Comparison of ENCODE assay signal across 1 cellular context in the genomic region with DNA sequence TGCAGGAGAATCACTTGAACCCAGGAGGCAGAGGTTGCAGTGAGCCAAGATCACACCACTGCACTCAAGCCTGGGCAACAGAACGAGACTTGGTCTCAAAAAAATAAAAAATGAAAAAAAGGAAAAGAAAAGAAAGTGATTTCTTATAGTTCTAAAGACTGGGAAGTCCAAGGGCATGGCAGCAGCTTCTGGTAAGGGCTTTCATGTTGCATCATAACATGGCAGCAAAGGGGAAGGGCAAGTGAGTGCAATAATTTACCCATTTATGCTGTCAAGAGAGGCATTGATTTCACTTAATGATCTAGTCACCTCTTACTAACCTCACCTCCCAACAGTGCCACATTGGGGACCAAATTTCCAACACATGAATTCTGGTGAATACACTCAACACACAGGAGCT.
A peak's percentile ranks its signal among the peaks of the same experiment; 100 is the strongest.
TF ChIP-seq lines count a peak whose summit lies in the region.

No MANE protein-coding gene starts in this region.

TF ChIP-seq in HepG2, 621 proteins besides CTCF, POLR2A, EP300 and RAD21 (continued from another document):
- TF ChIP-seq ZNF564 (CRISPR knock-in tag; IDR thresholded peaks at IDR 0.05), result peak; percentile 96; the same call in 1 of the 2 replicates
